Comparison of ENCODE assay signal across 17 cellular contexts in genomic region chr3:184591789-184592188, GRCh38. TPM values are rescaled to one million over a fixed set of nuclear protein-coding genes. Genes with fewer than 3 reads are reported as not detected.
A peak's percentile ranks its signal among the peaks of the same experiment; 100 is the strongest.
DNase-seq lines count a peak whose midpoint lies in the region; ATAC-seq and TF ChIP-seq lines count a peak whose summit lies in the region.
"Had no signal": no experiment of that assay in that cellular context is flagged by ENCODE, and none has a peak within 500 bp of the region (broad histone marks: within the 10 kb centered on the region; RNA-seq: fewer than 3 reads in every experiment).

No MANE protein-coding gene starts in this region.

- H2BK20ac ChIP-seq in IMR-90 (ENCODE audit: low read depth, low read length) = no peak overlapping the region

- POLR2A ChIA-PET in SK-N-SH (lab: Yijun Ruan, JAX) = interaction anchor here (0.5 to 2.1 kb wide), 4 partner anchors 16 to 119 kb away, joined by 3 to 19 read pairs (median 4); partner anchors contain the start of genes EPHB3 and MAGEF1
- POLR2A ChIA-PET in IMR-90 (lab: Charles Lee; ENCODE audit: unreplicated experiment) = no interaction called here
- POLR2A ChIA-PET in CD4-positive, alpha-beta T cell (lab: Charles Lee) = no interaction called here

- dilution Hi-C loops in IMR-90 (cut with HindIII; ENCODE audit: low sequenced_read_pairs, unreplicated experiment) = no loop called here

- in situ Hi-C loops in IMR-90 (cut with MboI; ENCODE audit: low sequenced_read_pairs) = no loop called here

- H3K4me1 ChIP-seq in SK-N-SH (ENCODE audit: control insufficient read depth in 1 of 2, insufficient read depth in 2 of 2, low read depth in 1 of 2, low read length in 1 of 2) (peaks cover 7 to 50% of the 10 kb centered on the region in 2 experiments; a peak in 2 of 4 replicates), IMR-90 (ENCODE audit: control insufficient read depth, insufficient read depth, low read length) (peaks cover 17% of the 10 kb centered on the region; the same call in 1 of the 2 replicates), smooth muscle cell (ENCODE audit: low read depth) (peaks cover 17% of the 10 kb centered on the region)

- H3K9me3 ChIP-seq in SK-N-SH (no peaks in the 10 kb centered on the region), IMR-90 (ENCODE audit: control insufficient read depth, insufficient read depth, low read length) (no peaks in the 10 kb centered on the region), smooth muscle cell (replicated peaks; ENCODE audit: low read depth) (no peaks in the 10 kb centered on the region)
- H3K9me3 ChIP-seq in CD4-positive, alpha-beta T cell (ENCODE audit: control insufficient read depth, low read length) = no peaks in the 10 kb centered on the region

- H3K27me3 ChIP-seq in SK-N-SH (ENCODE audit: insufficient read depth) (no peaks in the 10 kb centered on the region), IMR-90 (ENCODE audit: control insufficient read depth, insufficient read depth, low read length) (peaks cover 16% of the 10 kb centered on the region), smooth muscle cell (ENCODE audit: low read depth) (no peaks in the 10 kb centered on the region)
- H3K27me3 ChIP-seq in CD4-positive, alpha-beta T cell (ENCODE audit: control insufficient read depth, insufficient read depth, low read length) = no peaks in the 10 kb centered on the region

- peak overlapping the region in 1 of 2 experiments; percentile 77; a peak in 2 of 4 replicates for H3K27ac ChIP-seq in SK-N-SH (ENCODE audit: low read depth in 2 of 2, low read length in 1 of 2)
- H3K27ac ChIP-seq in IMR-90 (ENCODE audit: insufficient read depth, low read length) = no peak overlapping the region
- H3K27ac ChIP-seq in smooth muscle cell (ENCODE audit: low read depth) = peak overlapping the region; percentile 27
- H3K27ac ChIP-seq in CD4-positive, alpha-beta T cell (ENCODE audit: low read depth, low read length) = no peak overlapping the region

- no peak overlapping the region for H2AK5ac ChIP-seq in IMR-90 (ENCODE audit: low read depth, low read length)

- no peak overlapping the region for H4K5ac ChIP-seq in IMR-90 (ENCODE audit: low read depth, low read length)

- no peak overlapping the region for H2BK15ac ChIP-seq in IMR-90 (ENCODE audit: low read depth, low read length)

- no peaks in the 10 kb centered on the region for H3K9me3 Mint-ChIP-seq in CD4-positive, alpha-beta T cell
- H3K9me3 Mint-ChIP-seq: CD4-positive, CD25-positive, alpha-beta regulatory T cell; GM23338; IgD-negative memory B cell had no signal

- H3K23ac ChIP-seq in IMR-90 (ENCODE audit: low read depth, low read length) = no peak overlapping the region

- DNase-seq in SK-N-SH (no peak), IMR-90 (no peak), cerebellum (ENCODE audit: low spot score) (peak; percentile 72), smooth muscle cell (lab: John Stamatoyannopoulos, UW; ENCODE audit: unreplicated experiment) (no peak), OCI-M1 (lab: John Stamatoyannopoulos, UW) (no peak)
- no peak for DNase-seq in stimulated activated naive CD4-positive, alpha-beta T cell treated with Interleukin-2 at 50 U/mL for 16 hours (lab: John Stamatoyannopoulos, UW)
- DNase-seq in CD4-positive, alpha-beta T cell = no peak
- DNase-seq: CD4-positive, CD25-positive, alpha-beta regulatory T cell; DND-41; GF-D8; MV-4-11; NCI-H1694; SHP77 treated with DMSO at 0.1 percent for 48 hours had no signal

- H3F3A ChIP-seq in SK-N-SH (replicated peaks; ENCODE audit: insufficient read depth) = no peaks in the 10 kb centered on the region
- no peaks in the 10 kb centered on the region for H3F3A ChIP-seq in smooth muscle cell (ENCODE audit: low read depth)

- CTCF ChIA-PET in SK-N-SH (lab: Yijun Ruan, JAX) (interaction anchor here (0.9 to 2.9 kb wide), 6 partner anchors 9 to 187 kb away, joined by 3 to 19 read pairs (median 6); partner anchors contain the start of gene EPHB3), IMR-90 (lab: Yijun Ruan, JAX) (no interaction called here)
- CTCF ChIA-PET in CD4-positive, alpha-beta T cell (lab: Charles Lee) = no interaction called here

- no peak overlapping the region for H3K4ac ChIP-seq in IMR-90 (ENCODE audit: low read depth, low read length)

- no peak overlapping the region for H4K91ac ChIP-seq in IMR-90 (ENCODE audit: insufficient read depth, low read depth, low read length)

- H3K4me3 ChIP-seq in SK-N-SH (ENCODE audit: low read depth in 2 of 2, low read length in 1 of 2) (no peak overlapping the region), IMR-90 (ENCODE audit: insufficient read depth, low read depth, low read length) (no peak overlapping the region), smooth muscle cell (no peak overlapping the region)
- H3K4me3 ChIP-seq: GM23338 had no signal

- intact Hi-C loops in IMR-90 (cut with micrococcal nuclease) = no loop called here
- intact Hi-C loops in CD4-positive, alpha-beta T cell (cut with DNase I, micrococcal nuclease) = loop anchor here in 1 of 2 experiments (5.0 kb wide), 1 partner anchor 66 kb away; no protein-coding TSS in a partner anchor

- H3K9me2 ChIP-seq in SK-N-SH = no peaks in the 10 kb centered on the region

- TF ChIP-seq POLR2A in IMR-90 (IDR thresholded peaks at IDR 0.05; ENCODE audit: low read depth, low read length) = no peak

- H3K9ac ChIP-seq in SK-N-SH (no peak overlapping the region), IMR-90 (ENCODE audit: low read depth, low read length) (no peak overlapping the region), smooth muscle cell (ENCODE audit: low read depth) (no peak overlapping the region)

- H3K79me2 ChIP-seq in SK-N-SH (ENCODE audit: insufficient read depth) (no peaks in the 10 kb centered on the region), smooth muscle cell (ENCODE audit: low read depth) (no peaks in the 10 kb centered on the region)

- no peaks in the 10 kb centered on the region for H3K27me3 Mint-ChIP-seq in CD4-positive, alpha-beta T cell

- no peak overlapping the region for H3K18ac ChIP-seq in IMR-90 (ENCODE audit: low read depth, low read length)

- H3K36me3 Mint-ChIP-seq in CD4-positive, alpha-beta T cell (ENCODE audit: low read depth) = no peaks in the 10 kb centered on the region
- H3K36me3 Mint-ChIP-seq: CD4-positive, CD25-positive, alpha-beta regulatory T cell; IgD-negative memory B cell had no signal

- no peaks in the 10 kb centered on the region for H3K9me1 ChIP-seq in IMR-90 (ENCODE audit: insufficient read depth, low read length)

- H2BK120ac ChIP-seq in IMR-90 (ENCODE audit: low read depth, low read length) = no peak overlapping the region

- no peak overlapping the region for H2BK5ac ChIP-seq in IMR-90 (ENCODE audit: low read depth, low read length, poor library complexity, severe bottlenecking)

- H2AK9ac ChIP-seq in IMR-90 (replicated peaks; ENCODE audit: low read depth, low read length, poor library complexity) = peak overlapping the region; percentile 30

- TF ChIP-seq RAD21 in SK-N-SH (IDR thresholded peaks at IDR 0.05; ENCODE audit: low read length) (no peak), IMR-90 (IDR thresholded peaks at IDR 0.05; ENCODE audit: low read length) (no peak)

- no peaks in the 10 kb centered on the region for H3K36me3 ChIP-seq in SK-N-SH (replicated peaks in 1 of 2; ENCODE audit: control insufficient read depth in 1 of 2, insufficient read depth in 2 of 2, low read length in 1 of 2)
- no peaks in the 10 kb centered on the region for H3K36me3 ChIP-seq in IMR-90 (ENCODE audit: control insufficient read depth, insufficient read depth, low read length)
- H3K36me3 ChIP-seq in smooth muscle cell (ENCODE audit: low read depth) = no peaks in the 10 kb centered on the region

- 0 out of 2 replicates have a peak overlapping the region, but pooled peaks have one; percentile 44 for H3K4me2 ChIP-seq in SK-N-SH
- H3K4me2 ChIP-seq in IMR-90 (ENCODE audit: low read depth, low read length) = no peak overlapping the region
- no peak overlapping the region for H3K4me2 ChIP-seq in smooth muscle cell

- H2AFZ ChIP-seq in SK-N-SH (ENCODE audit: low read depth) (no peak overlapping the region), IMR-90 (replicated peaks; ENCODE audit: low read length, poor library complexity) (no peak overlapping the region), smooth muscle cell (ENCODE audit: low read depth) (no peak overlapping the region)
- H2AFZ ChIP-seq: GM23338 had no signal

- H4K20me1 ChIP-seq in SK-N-SH (ENCODE audit: insufficient read depth) = no peaks in the 10 kb centered on the region
- H4K20me1 ChIP-seq in IMR-90 (ENCODE audit: insufficient read depth, low read length) = no peaks in the 10 kb centered on the region
- no peaks in the 10 kb centered on the region for H4K20me1 ChIP-seq in smooth muscle cell (ENCODE audit: low read depth)

- ATAC-seq in SK-N-SH treated with all-trans-retinoic acid at 6 μM for 48 hours = no peak
- ATAC-seq in IMR-90 (ENCODE audit: low read depth) = no peak
- ATAC-seq in CD4-positive, alpha-beta T cell (ENCODE audit: poor library complexity) = no peak

- no peak overlapping the region for H3K27ac Mint-ChIP-seq in CD4-positive, alpha-beta T cell
- H3K27ac Mint-ChIP-seq: CD4-positive, CD25-positive, alpha-beta regulatory T cell; GM23338; IgD-negative memory B cell had no signal

- H3K79me1 ChIP-seq in IMR-90 (ENCODE audit: low read depth in 1 of 2, low read length in 2 of 2) = no peaks in the 10 kb centered on the region

- no peak for TF ChIP-seq EP300 in SK-N-SH (IDR thresholded peaks at IDR 0.05; ENCODE audit: borderline replicate concordance in 1 of 2, low read depth in 1 of 2, low read length in 1 of 2)

- H3K14ac ChIP-seq in IMR-90 (replicated peaks; ENCODE audit: low read depth, low read length) = no peak overlapping the region

- no TSS peak for BruUV-seq in IMR-90 (replicated peaks; lab: Mats Ljungman, UMichigan)

- H4K8ac ChIP-seq in IMR-90 (ENCODE audit: low read depth in 2 of 2, low read length in 2 of 2) = no peak overlapping the region

- H3K4me1 Mint-ChIP-seq in CD4-positive, alpha-beta T cell (ENCODE audit: low read depth) = no peaks in the 10 kb centered on the region
- H3K4me1 Mint-ChIP-seq: CD4-positive, CD25-positive, alpha-beta regulatory T cell; IgD-negative memory B cell had no signal

- TF ChIP-seq CTCF in SK-N-SH (IDR thresholded peaks at IDR 0.05) (no peak), IMR-90 (conservative IDR thresholded peaks at IDR 0.05; ENCODE audit: low read depth, low read length) (no peak), smooth muscle cell (IDR thresholded peaks at IDR 0.05; ENCODE audit: borderline replicate concordance, insufficient read depth, poor library complexity, severe bottlenecking) (no peak)
- no peak for TF ChIP-seq CTCF in CD4-positive, alpha-beta T cell (IDR thresholded peaks at IDR 0.05)

- 83% methylated on average over 1 of the region's 6 CpGs for WGBS in SK-N-SH (ENCODE audit: low lambda C conversion rate)
- WGBS in IMR-90 (ENCODE audit: extremely low coverage in 2 of 2, insufficient read length in 1 of 2), 2 experiments = 92% methylated on average over 5 of the region's 6 CpGs; no CpG with 5 or more reads in 1 of the 2 experiments
- 99% methylated on average over 6 of the region's 6 CpGs for WGBS in smooth muscle cell (ENCODE audit: low lambda C conversion rate)

- H3K56ac ChIP-seq in IMR-90 (ENCODE audit: extremely low read depth, insufficient read depth, low read length) = no peak overlapping the region

- H3K4me3 Mint-ChIP-seq in CD4-positive, alpha-beta T cell = no peak overlapping the region
- H3K4me3 Mint-ChIP-seq: CD4-positive, CD25-positive, alpha-beta regulatory T cell; GM23338; IgD-negative memory B cell had no signal

RNA-seq across cellular contexts. Expression of gene EPHB3, which starts 30.2 kb away (rescaled TPM):
- polyA plus RNA-seq in SK-N-SH (2012; rRNA removed) (2.1 and 4.2 TPM in 2 replicates), IMR-90 (2012; rRNA removed) (2.2 and 2.9 TPM in 2 replicates), smooth muscle cell (23.1 and 31.6 TPM in 2 replicates)
- polyA plus RNA-seq in SK-N-SH (2012; cell fraction: cytosol; rRNA removed) = 1.5 and 2.0 TPM in 2 replicates
- 10.0 and 14.1 TPM in 2 replicates for polyA plus RNA-seq in SK-N-SH (2012; cell fraction: nucleus; rRNA removed)
- total RNA-seq in IMR-90 (2012; rRNA removed) (0.72 and 0.83 TPM in 2 replicates), cerebellum (9.2 TPM), smooth muscle cell (9.9 and 11.1 TPM in 2 replicates)
- 1.6 and 3.6 TPM in 2 replicates for polyA plus RNA-seq in IMR-90 (2012; cell fraction: cytosol; rRNA removed)
- polyA plus RNA-seq in IMR-90 (2012; cell fraction: nucleus; rRNA removed; ENCODE audit: low replicate concordance) = 14.5 and 15.0 TPM in 2 replicates
- total RNA-seq in CD4-positive, alpha-beta T cell = under 1 TPM; 0.19 to 0.22 TPM
- total RNA-seq: CD4-positive, CD25-positive, alpha-beta regulatory T cell; NCI-H460 had no signal
- polyA plus RNA-seq: CD4-positive, CD25-positive, alpha-beta regulatory T cell; IgD-negative memory B cell had no signal
